ENCODE assay signal across 12 cellular contexts in the genomic region with DNA sequence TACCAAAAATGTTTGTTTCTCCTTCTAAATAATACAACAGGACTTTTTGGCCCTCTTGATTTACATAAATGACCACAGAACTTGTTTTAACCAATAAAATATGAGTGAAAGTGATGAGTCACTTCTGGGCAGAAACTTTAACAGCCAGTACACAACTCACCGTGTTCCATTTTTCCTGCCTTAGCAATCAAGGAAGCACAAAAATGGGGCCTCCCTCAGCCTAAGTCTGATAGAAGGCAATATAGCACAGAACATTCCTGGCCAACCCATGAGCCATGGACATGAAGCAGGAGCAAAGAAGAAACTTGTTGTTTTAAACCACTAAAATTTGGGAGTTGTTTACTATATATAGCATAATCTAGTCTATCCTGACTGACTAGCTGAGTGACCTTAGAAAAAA.
DNase-seq lines count a peak whose midpoint lies in the region; ATAC-seq, FAIRE-seq and TF ChIP-seq lines count a peak whose summit lies in the region.
"Had no signal": no experiment of that assay in that cellular context is flagged by ENCODE, and none has a peak within 500 bp of the region (broad histone marks: within the 10 kb centered on the region; RNA-seq: fewer than 3 reads in every experiment).

No MANE protein-coding gene starts in this region.

- CTCF ChIA-PET in K562 (lab: Yijun Ruan, JAX; ENCODE audit: low intra/inter-chr PET ratio) = no interaction called here

- peak overlapping the region; percentile 75 for H2AFZ ChIP-seq in K562 (ENCODE audit: low read depth, low read length)

- no TSS peak for BruUV-seq in K562 (replicated peaks; lab: Mats Ljungman, UMichigan)

- no peaks in the 10 kb centered on the region for H3K79me2 ChIP-seq in K562 (ENCODE audit: control insufficient read depth, insufficient read depth, low read length)

- H3K4me1 ChIP-seq in K562 (replicated peaks in 1 of 2; ENCODE audit: control insufficient read depth in 2 of 2, insufficient read depth in 2 of 2, low read length in 2 of 2) (peaks cover 0 to 8% of the 10 kb centered on the region in 2 experiments; a peak in 3 of 5 replicates), psoas muscle (no peaks in the 10 kb centered on the region)
- H3K4me1 ChIP-seq: sigmoid colon had no signal

- peak overlapping the region; percentile 67 for H3K27ac ChIP-seq in K562 (ENCODE audit: extremely low read depth, low read depth, low read length)
- H3K27ac ChIP-seq in psoas muscle = no peak overlapping the region
- H3K27ac ChIP-seq: sigmoid colon had no signal

- 0 out of 2 replicates have a peak, but pooled peaks have one; percentile 16 for TF ChIP-seq EP300 in K562 (IDR thresholded peaks at IDR 0.05; ENCODE audit: low read length)

- H3K4me3 Mint-ChIP-seq in activated T-helper 2 cell treated with anti-CD3 and anti-CD28 coated beads, Interferon-gamma antibody, Interleukin-2, Interleukin-4, amounts not matched to agents 10 μg/mL and 5 μg/mL and 100 μg/mL, durations not matched to agents 14 hours and 24 hours and 36 hours (ENCODE audit: low read depth) = no peak overlapping the region

- WGBS in K562 (ENCODE audit: insufficient coverage, low coverage, missing lambda C conversion rate) = 0% methylated on average over 1 of the region's 1 CpG
- 17 to 40% (median 21%) methylated on average over 1 of the region's 1 CpG for WGBS in psoas muscle, 3 donors

- TF ChIP-seq POLR2A in K562 (conservative IDR thresholded peaks at IDR 0.05) = no peak

- peak; percentile 80 for ATAC-seq in K562
- ATAC-seq in psoas muscle = no peak

- H3K4me1 Mint-ChIP-seq in activated T-helper 2 cell treated with anti-CD3 and anti-CD28 coated beads, Interferon-gamma antibody, Interleukin-2, Interleukin-4, amounts not matched to agents 10 μg/mL and 5 μg/mL and 100 μg/mL, durations not matched to agents 14 hours and 24 hours and 36 hours (ENCODE audit: low read depth) = no peaks in the 10 kb centered on the region

- no peak overlapping the region for H3K4me3 ChIP-seq in K562
- no peak overlapping the region for H3K4me3 ChIP-seq in psoas muscle
- H3K4me3 ChIP-seq: sigmoid colon had no signal

- peak overlapping the region; percentile 9; the same call in 1 of the 2 replicates for H3K4me2 ChIP-seq in K562 (ENCODE audit: insufficient read depth, low read length)

- no peaks in the 10 kb centered on the region for H3K9me1 ChIP-seq in K562 (ENCODE audit: control insufficient read depth, insufficient read depth, low read length)

- H3K9me3 ChIP-seq in K562 (replicated peaks; ENCODE audit: control insufficient read depth, insufficient read depth, low read depth, low read length) (no peaks in the 10 kb centered on the region), psoas muscle (no peaks in the 10 kb centered on the region)
- H3K9me3 ChIP-seq: sigmoid colon had no signal

- H4K20me1 ChIP-seq in K562 (replicated peaks; ENCODE audit: control insufficient read depth, insufficient read depth, low read length) = no peaks in the 10 kb centered on the region

- peak overlapping the region in 1 of 2 experiments; percentile 21; a peak in 1 of 4 replicates for H3K9ac ChIP-seq in K562 (ENCODE audit: insufficient read depth in 1 of 2, low read depth in 2 of 2, low read length in 2 of 2)

- intact Hi-C loops in K562 (cut with micrococcal nuclease) (loop anchor here (5.0 kb wide), 1 partner anchor 58 kb away; no protein-coding TSS in a partner anchor), psoas muscle (cut with DNase I) (loop anchor here in 1 of 2 donors (10.0 kb wide), 1 partner anchor 109 kb away; no protein-coding TSS in a partner anchor)
- intact Hi-C loops in activated T-helper 2 cell treated with anti-CD3 and anti-CD28 coated beads, Interferon-gamma antibody, Interleukin-2, Interleukin-4, amounts not matched to agents 10 μg/mL and 5 μg/mL and 100 μg/mL, durations not matched to agents 14 hours and 24 hours and 36 hours (cut with micrococcal nuclease) = no loop called here

- no peaks in the 10 kb centered on the region for H3K27me3 ChIP-seq in K562 (ENCODE audit: control insufficient read depth in 2 of 2, insufficient read depth in 2 of 2, low read length in 2 of 2)
- H3K27me3 ChIP-seq in psoas muscle (ENCODE audit: insufficient read depth in 3 of 3, low read length in 2 of 3) = no peaks in the 10 kb centered on the region
- H3K27me3 ChIP-seq: sigmoid colon had no signal

- H3K9me3 Mint-ChIP-seq in activated T-helper 2 cell treated with anti-CD3 and anti-CD28 coated beads, Interferon-gamma antibody, Interleukin-2, Interleukin-4, amounts not matched to agents 10 μg/mL and 5 μg/mL and 100 μg/mL, durations not matched to agents 14 hours and 24 hours and 36 hours = no peaks in the 10 kb centered on the region

- TF ChIP-seq RAD21 in K562 (CRISPR knock-in tag; conservative IDR thresholded peaks at IDR 0.05 in 1 of 2, IDR thresholded peaks at IDR 0.05 in 1 of 2) = no peak

- H3K27me3 Mint-ChIP-seq in activated T-helper 2 cell treated with anti-CD3 and anti-CD28 coated beads, Interferon-gamma antibody, Interleukin-2, Interleukin-4, amounts not matched to agents 10 μg/mL and 5 μg/mL and 100 μg/mL, durations not matched to agents 14 hours and 24 hours and 36 hours (ENCODE audit: low read depth) = peaks cover 2% of the 10 kb centered on the region

- no peaks in the 10 kb centered on the region for H3K36me3 ChIP-seq in K562 (ENCODE audit: control insufficient read depth, insufficient read depth, low read length)
- no peaks in the 10 kb centered on the region for H3K36me3 ChIP-seq in psoas muscle (ENCODE audit: insufficient read depth in 1 of 2, low read depth in 1 of 2)
- H3K36me3 ChIP-seq: sigmoid colon had no signal

- DNase-seq in CD1c-positive myeloid dendritic cell (ENCODE audit: extremely low spot score) (peak; percentile 25), LHCN-M2 (ENCODE audit: low read depth) (peak; percentile 58), K562 (ENCODE audit: extremely low read depth in 1 of 4, low spot score in 3 of 4) (peak in 2 of 4 experiments; percentile 32 to 49), lung microvascular endothelial cell (ENCODE audit: low read depth in 2 of 2) (peak; percentile 3 to 50), islet precursor cell (no peak), NCI-H82 treated with DMSO at 0.1 percent for 48 hours (lab: John Stamatoyannopoulos, UW; ENCODE audit: unreplicated experiment) (no peak), psoas muscle (no peak)
- DNase-seq in activated T-helper 2 cell treated with anti-CD3 and anti-CD28 coated beads, Interferon-gamma antibody, Interleukin-2, Interleukin-4, amounts not matched to agents 10 μg/mL and 5 μg/mL and 100 μg/mL, durations not matched to agents 14 hours and 24 hours and 36 hours (ENCODE audit: low spot score) = no peak
- DNase-seq: activated T-cell treated with anti-CD3 and anti-CD28 coated beads for 4 hours; central memory CD4-positive, alpha-beta T cell; NCI-H1417; sigmoid colon had no signal

- no peak overlapping the region for H3K27ac Mint-ChIP-seq in activated T-helper 2 cell treated with anti-CD3 and anti-CD28 coated beads, Interferon-gamma antibody, Interleukin-2, Interleukin-4, amounts not matched to agents 10 μg/mL and 5 μg/mL and 100 μg/mL, durations not matched to agents 14 hours and 24 hours and 36 hours

- POLR2A ChIA-PET in K562 (lab: Yijun Ruan, JAX) = interaction anchor here (5.3 kb wide), 1 partner anchor 56 kb away, joined by 31 read pairs; no protein-coding TSS in a partner anchor

- H3K36me3 Mint-ChIP-seq in activated T-helper 2 cell treated with anti-CD3 and anti-CD28 coated beads, Interferon-gamma antibody, Interleukin-2, Interleukin-4, amounts not matched to agents 10 μg/mL and 5 μg/mL and 100 μg/mL, durations not matched to agents 14 hours and 24 hours and 36 hours (ENCODE audit: low read depth) = no peaks in the 10 kb centered on the region

- TF ChIP-seq CTCF in K562 (IDR thresholded peaks at IDR 0.05 in 2 of 3, conservative IDR thresholded peaks at IDR 0.05 in 1 of 3; ENCODE audit: insufficient read depth in 2 of 3, low read depth in 1 of 3, low read length in 3 of 3) (0 out of 6 replicates have a peak, but pooled peaks of 1 of the 3 experiments have one; percentile 3), psoas muscle (IDR thresholded peaks at IDR 0.05) (no peak)

- peak; percentile 69 for FAIRE-seq in K562 (lab: Jason Lieb, UNC)

- in situ Hi-C loops in K562 (cut with MboI) = no loop called here

TF ChIP-seq in K562, 482 proteins besides CTCF, POLR2A, EP300 and RAD21 (continues in another document):
- 0 out of 4 replicates have a peak, but pooled peaks of 1 of the 2 experiments have one; percentile 9 for TF ChIP-seq NRF1 (conservative IDR thresholded peaks at IDR 0.05 in 1 of 2, IDR thresholded peaks at IDR 0.05 in 1 of 2)
- peak; percentile 87 for TF ChIP-seq FOSL1 (tag; conservative IDR thresholded peaks at IDR 0.05)
- TF ChIP-seq MAFF (IDR thresholded peaks at IDR 0.05; ENCODE audit: low read length) = peak; percentile 86
- TF ChIP-seq MAFK (IDR thresholded peaks at IDR 0.05; ENCODE audit: low read length) = peak; percentile 75; the same call in 1 of the 2 replicates
- no peak for TF ChIP-seq NCOA4 (IDR thresholded peaks at IDR 0.05; ENCODE audit: partially characterized antibody)
- TF ChIP-seq TCFL5 (CRISPR knock-in tag; conservative IDR thresholded peaks at IDR 0.05) = no peak
- TF ChIP-seq MAFG (tag; conservative IDR thresholded peaks at IDR 0.05) = peak; percentile 92
- TF ChIP-seq CHCHD3 (CRISPR knock-in tag; IDR thresholded peaks at IDR 0.05) = no peak
- peak; percentile 78 for TF ChIP-seq BACH1 (tag; IDR thresholded peaks at IDR 0.05)
- TF ChIP-seq ZNF12 (CRISPR knock-in tag; IDR thresholded peaks at IDR 0.05) = no peak
- peak; percentile 24; the same call in 1 of the 2 replicates for TF ChIP-seq SMARCA4 (IDR thresholded peaks at IDR 0.05)
- TF ChIP-seq NFE2L1 (tag; IDR thresholded peaks at IDR 0.05; ENCODE audit: borderline replicate concordance, low read depth) = peak; percentile 81
- no peak for TF ChIP-seq SRSF1 (IDR thresholded peaks at IDR 0.05; ENCODE audit: low read depth, low read length)
- peak; percentile 15; the same call in 1 of the 2 replicates for TF ChIP-seq POLR2H (tag; IDR thresholded peaks at IDR 0.05; ENCODE audit: low read depth)
- peak; percentile 86 for TF ChIP-seq ZNF316 (IDR thresholded peaks at IDR 0.05)
- TF ChIP-seq YY1 (IDR thresholded peaks at IDR 0.05; ENCODE audit: borderline replicate concordance in 1 of 3, control insufficient read depth in 1 of 3, extremely low read depth in 1 of 3, insufficient read depth in 3 of 3, insufficient read length in 1 of 3, insufficient replicate concordance in 2 of 3, low read depth in 1 of 3, low read length in 2 of 3) = peak in 1 of 3 experiments; percentile 40
- TF ChIP-seq, protein P1, sequence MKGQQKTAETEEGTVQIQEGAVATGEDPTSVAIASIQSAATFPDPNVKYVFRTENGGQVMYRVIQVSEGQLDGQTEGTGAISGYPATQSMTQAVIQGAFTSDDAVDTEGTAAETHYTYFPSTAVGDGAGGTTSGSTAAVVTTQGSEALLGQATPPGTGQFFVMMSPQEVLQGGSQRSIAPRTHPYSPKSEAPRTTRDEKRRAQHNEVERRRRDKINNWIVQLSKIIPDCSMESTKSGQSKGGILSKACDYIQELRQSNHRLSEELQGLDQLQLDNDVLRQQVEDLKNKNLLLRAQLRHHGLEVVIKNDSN (CRISPR knock-in tag; IDR thresholded peaks at IDR 0.05) = no peak
- TF ChIP-seq C11orf30 (IDR thresholded peaks at IDR 0.05; ENCODE audit: low read depth) = peak; percentile 81

Comparison
In these comparisons a context has a peak if more than half of its experiments do, and no peak if none do; other contexts are left out.
1. DNase-seq: peak in CD1c-positive myeloid dendritic cell (single experiment), LHCN-M2 (single experiment) and lung microvascular endothelial cell (2 of 2); none in activated T-helper 2 cell treated with anti-CD3 and anti-CD28 coated beads, Interferon-gamma antibody, Interleukin-2, Interleukin-4, amounts not matched to agents 10 μg/mL and 5 μg/mL and 100 μg/mL, durations not matched to agents 14 hours and 24 hours and 36 hours (single experiment), islet precursor cell (single experiment), NCI-H82 treated with DMSO at 0.1 percent for 48 hours (single experiment) and psoas muscle (0 of 2).